In the genomic region with DNA sequence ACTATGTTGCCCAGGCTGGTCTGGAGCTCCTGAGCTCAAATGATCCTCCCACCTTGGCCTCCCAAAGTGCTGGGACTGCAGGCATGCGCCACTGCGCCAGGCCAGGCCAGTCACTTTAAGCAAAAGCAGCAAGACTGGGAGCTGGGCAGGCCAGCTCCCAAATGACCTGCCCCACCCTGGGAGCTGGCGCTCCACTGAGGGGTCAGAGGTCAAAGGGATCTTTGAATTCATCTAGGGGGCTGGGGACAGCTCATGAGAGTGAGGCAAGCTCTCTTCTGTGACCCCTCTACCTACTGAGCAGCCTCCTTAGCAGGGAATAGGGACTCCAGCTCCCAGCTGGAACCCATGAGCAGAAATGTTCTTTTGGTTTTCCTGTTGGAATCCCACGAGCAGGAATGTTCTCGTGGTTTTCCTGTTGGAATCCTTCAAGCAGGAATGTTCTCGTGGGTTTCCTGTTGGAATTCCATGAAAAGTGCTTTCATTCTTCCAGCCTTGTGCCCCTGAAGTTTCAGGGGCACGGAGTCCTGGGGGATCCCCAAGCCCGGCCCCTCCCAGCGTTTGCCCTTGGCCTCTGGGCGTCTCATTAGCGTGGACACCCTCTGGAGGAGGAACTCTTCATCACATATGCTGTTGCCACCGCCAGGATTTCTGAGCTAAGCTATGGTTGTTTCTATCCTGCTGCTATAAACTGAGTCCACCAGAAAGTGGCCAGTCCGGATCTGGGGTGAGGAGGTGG, we compare ENCODE assay signal across 2 cellular contexts.
A peak's percentile ranks its signal among the peaks of the same experiment; 100 is the strongest.
TF ChIP-seq lines count a peak whose summit lies in the region.

No MANE protein-coding gene starts in this region.

TF ChIP-seq in HCT116, 20 proteins besides CTCF, POLR2A, EP300 and RAD21 (continued from another document):
- TF ChIP-seq CBX3 (IDR thresholded peaks at IDR 0.05; ENCODE audit: low read depth) (no peak), SP1 (IDR thresholded peaks at IDR 0.05; ENCODE audit: low read depth) (no peak), SRF (IDR thresholded peaks at IDR 0.05; ENCODE audit: low read depth) (no peak), ZFX (IDR thresholded peaks at IDR 0.05) (no peak), JUND (IDR thresholded peaks at IDR 0.05) (no peak), POLR2AphosphoS5 (IDR thresholded peaks at IDR 0.05; ENCODE audit: low read depth, low read length) (no peak), FOSL1 (IDR thresholded peaks at IDR 0.05; ENCODE audit: low read depth) (no peak), EGR1 (IDR thresholded peaks at IDR 0.05; ENCODE audit: low read depth) (no peak), EZH2 (IDR thresholded peaks at IDR 0.05) (no peak), SIN3A (IDR thresholded peaks at IDR 0.05; ENCODE audit: low read depth) (no peak)
- TF ChIP-seq, protein P1, sequence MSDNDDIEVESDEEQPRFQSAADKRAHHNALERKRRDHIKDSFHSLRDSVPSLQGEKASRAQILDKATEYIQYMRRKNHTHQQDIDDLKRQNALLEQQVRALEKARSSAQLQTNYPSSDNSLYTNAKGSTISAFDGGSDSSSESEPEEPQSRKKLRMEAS (IDR thresholded peaks at IDR 0.05), result no peak
- TF ChIP-seq, protein P2, sequence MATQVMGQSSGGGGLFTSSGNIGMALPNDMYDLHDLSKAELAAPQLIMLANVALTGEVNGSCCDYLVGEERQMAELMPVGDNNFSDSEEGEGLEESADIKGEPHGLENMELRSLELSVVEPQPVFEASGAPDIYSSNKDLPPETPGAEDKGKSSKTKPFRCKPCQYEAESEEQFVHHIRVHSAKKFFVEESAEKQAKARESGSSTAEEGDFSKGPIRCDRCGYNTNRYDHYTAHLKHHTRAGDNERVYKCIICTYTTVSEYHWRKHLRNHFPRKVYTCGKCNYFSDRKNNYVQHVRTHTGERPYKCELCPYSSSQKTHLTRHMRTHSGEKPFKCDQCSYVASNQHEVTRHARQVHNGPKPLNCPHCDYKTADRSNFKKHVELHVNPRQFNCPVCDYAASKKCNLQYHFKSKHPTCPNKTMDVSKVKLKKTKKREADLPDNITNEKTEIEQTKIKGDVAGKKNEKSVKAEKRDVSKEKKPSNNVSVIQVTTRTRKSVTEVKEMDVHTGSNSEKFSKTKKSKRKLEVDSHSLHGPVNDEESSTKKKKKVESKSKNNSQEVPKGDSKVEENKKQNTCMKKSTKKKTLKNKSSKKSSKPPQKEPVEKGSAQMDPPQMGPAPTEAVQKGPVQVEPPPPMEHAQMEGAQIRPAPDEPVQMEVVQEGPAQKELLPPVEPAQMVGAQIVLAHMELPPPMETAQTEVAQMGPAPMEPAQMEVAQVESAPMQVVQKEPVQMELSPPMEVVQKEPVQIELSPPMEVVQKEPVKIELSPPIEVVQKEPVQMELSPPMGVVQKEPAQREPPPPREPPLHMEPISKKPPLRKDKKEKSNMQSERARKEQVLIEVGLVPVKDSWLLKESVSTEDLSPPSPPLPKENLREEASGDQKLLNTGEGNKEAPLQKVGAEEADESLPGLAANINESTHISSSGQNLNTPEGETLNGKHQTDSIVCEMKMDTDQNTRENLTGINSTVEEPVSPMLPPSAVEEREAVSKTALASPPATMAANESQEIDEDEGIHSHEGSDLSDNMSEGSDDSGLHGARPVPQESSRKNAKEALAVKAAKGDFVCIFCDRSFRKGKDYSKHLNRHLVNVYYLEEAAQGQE (IDR thresholded peaks at IDR 0.05; ENCODE audit: low read depth), result no peak
- TF ChIP-seq, protein P3, sequence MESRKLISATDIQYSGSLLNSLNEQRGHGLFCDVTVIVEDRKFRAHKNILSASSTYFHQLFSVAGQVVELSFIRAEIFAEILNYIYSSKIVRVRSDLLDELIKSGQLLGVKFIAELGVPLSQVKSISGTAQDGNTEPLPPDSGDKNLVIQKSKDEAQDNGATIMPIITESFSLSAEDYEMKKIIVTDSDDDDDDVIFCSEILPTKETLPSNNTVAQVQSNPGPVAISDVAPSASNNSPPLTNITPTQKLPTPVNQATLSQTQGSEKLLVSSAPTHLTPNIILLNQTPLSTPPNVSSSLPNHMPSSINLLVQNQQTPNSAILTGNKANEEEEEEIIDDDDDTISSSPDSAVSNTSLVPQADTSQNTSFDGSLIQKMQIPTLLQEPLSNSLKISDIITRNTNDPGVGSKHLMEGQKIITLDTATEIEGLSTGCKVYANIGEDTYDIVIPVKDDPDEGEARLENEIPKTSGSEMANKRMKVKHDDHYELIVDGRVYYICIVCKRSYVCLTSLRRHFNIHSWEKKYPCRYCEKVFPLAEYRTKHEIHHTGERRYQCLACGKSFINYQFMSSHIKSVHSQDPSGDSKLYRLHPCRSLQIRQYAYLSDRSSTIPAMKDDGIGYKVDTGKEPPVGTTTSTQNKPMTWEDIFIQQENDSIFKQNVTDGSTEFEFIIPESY (IDR thresholded peaks at IDR 0.05; ENCODE audit: extremely low read depth, insufficient replicate concordance, low read length), result no peak

TF ChIP-seq in liver, 16 proteins besides CTCF, POLR2A, EP300 and RAD21 (continued from another document):
- TF ChIP-seq, protein P3 (IDR thresholded peaks at IDR 0.05), result no peak
- TF ChIP-seq EGR1 (IDR thresholded peaks at IDR 0.05; ENCODE audit: low read depth in 2 of 2) (no peak), FOXA2 (IDR thresholded peaks at IDR 0.05) (no peak), NR2F2 (IDR thresholded peaks at IDR 0.05) (peak; percentile 63), FOXA1 (IDR thresholded peaks at IDR 0.05) (no peak), HNF4G (IDR thresholded peaks at IDR 0.05) (no peak), GABPA (IDR thresholded peaks at IDR 0.05 in 1 of 2, conservative IDR thresholded peaks at IDR 0.05 in 1 of 2) (no peak), YY1 (IDR thresholded peaks at IDR 0.05) (no peak), JUND (IDR thresholded peaks at IDR 0.05) (no peak)
- TF ChIP-seq, protein P2 (IDR thresholded peaks at IDR 0.05), result peak; percentile 92
- TF ChIP-seq, protein P4, sequence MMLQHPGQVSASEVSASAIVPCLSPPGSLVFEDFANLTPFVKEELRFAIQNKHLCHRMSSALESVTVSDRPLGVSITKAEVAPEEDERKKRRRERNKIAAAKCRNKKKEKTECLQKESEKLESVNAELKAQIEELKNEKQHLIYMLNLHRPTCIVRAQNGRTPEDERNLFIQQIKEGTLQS (IDR thresholded peaks at IDR 0.05), result no peak
TF ChIP-seq in liver: peak in this region for 4.
